10 cellular contexts compared by ENCODE assay signal in genomic region chr5:134245101-134245604, GRCh38. TPM values are rescaled to one million over a fixed set of nuclear protein-coding genes. Genes with fewer than 3 reads are reported as not detected.
DNase-seq lines count a peak whose midpoint lies in the region; ATAC-seq and TF ChIP-seq lines count a peak whose summit lies in the region.
"Had no signal": no experiment of that assay in that cellular context is flagged by ENCODE, and none has a peak within 500 bp of the region (broad histone marks: within the 10 kb centered on the region; RNA-seq: fewer than 3 reads in every experiment).

No MANE protein-coding gene starts in this region.

- H3K27ac ChIP-seq in Panc1 (ENCODE audit: low read length) (peak overlapping the region; percentile 40), epithelial cell of prostate (peak overlapping the region; percentile 97)

- BruUV-seq in Calu3 (replicated peaks; lab: Mats Ljungman, UMichigan) (no TSS peak), Panc1 (replicated peaks; lab: Mats Ljungman, UMichigan) (no TSS peak)

- H3K27me3 ChIP-seq in Panc1 (ENCODE audit: control insufficient read depth, insufficient read depth, low read length): no peaks in the 10 kb centered on the region

- H3K4me3 Mint-ChIP-seq in Calu3 (ENCODE audit: low read depth, unreplicated experiment) (peak overlapping the region; percentile 43), nephron progenitor cell (peak overlapping the region; percentile 12)
- H3K4me3 Mint-ChIP-seq: activated T-cell treated with anti-CD3 and anti-CD28 coated beads, Interleukin-2, amount 50 U/mL, for 24 hours had no signal

- DNase-seq in Calu3: peak; percentile 72
- DNase-seq in Panc1 (ENCODE audit: low read depth, low spot score): peak; percentile 87
- DNase-seq in epithelial cell of prostate (ENCODE audit: low read depth, low spot score): no peak
- peak; percentile 42 for DNase-seq in nephron progenitor cell
- DNase-seq in DMS114 treated with DMSO at 0.1 percent for 48 hours (lab: John Stamatoyannopoulos, UW; ENCODE audit: unreplicated experiment): no peak
- DNase-seq: activated T-cell treated with anti-CD3 and anti-CD28 coated beads, Interleukin-2, amount 50 U/mL, for 24 hours; stimulated activated CD4-positive, alpha-beta T cell treated with anti-CD3 and anti-CD28 coated beads, Interleukin-4, amount 100 ng/mL, for 24 hours had no signal

- CTCF ChIA-PET in Calu3 (lab: Charles Lee): interaction anchor here (0.5 to 2.5 kb wide), 12 partner anchors 9 to 394 kb away, joined by 3 to 18 read pairs (median 3); partner anchors contain the start of gene PPP2CA
- CTCF ChIA-PET in Panc1 (lab: Charles Lee): interaction anchor here (0.6 kb wide), 2 partner anchors 13 to 59 kb away, joined by 3 to 5 read pairs; no protein-coding TSS in a partner anchor

- H3K27ac Mint-ChIP-seq in Calu3 (ENCODE audit: unreplicated experiment) (peak overlapping the region; percentile 77), nephron progenitor cell (peak overlapping the region; percentile 39)
- H3K27ac Mint-ChIP-seq: activated T-cell treated with anti-CD3 and anti-CD28 coated beads, Interleukin-2, amount 50 U/mL, for 24 hours had no signal

- H3K36me3 ChIP-seq in Panc1 (ENCODE audit: control insufficient read depth, insufficient read depth, low read length): no peaks in the 10 kb centered on the region

- POLR2A ChIA-PET in Panc1 (lab: Charles Lee): interaction anchor here (0.6 to 2.5 kb wide), 3 partner anchors 19 to 391 kb away, joined by 3 to 17 read pairs (median 3); partner anchors contain the start of gene PPP2CA

- peaks cover 42% of the 10 kb centered on the region for H3K4me1 ChIP-seq in Panc1 (ENCODE audit: control insufficient read depth, insufficient read depth, low read length)

- intact Hi-C loops in Calu3 (cut with micrococcal nuclease; ENCODE audit: unreplicated experiment): loop anchor here (5.0 kb wide), 1 partner anchor 42 kb away; no protein-coding TSS in a partner anchor
- intact Hi-C loops in Panc1 (cut with micrococcal nuclease; ENCODE audit: unreplicated experiment): no loop called here

- no peaks in the 10 kb centered on the region for H3K9me3 ChIP-seq in Panc1 (ENCODE audit: control insufficient read depth, insufficient read depth, low read depth, low read length)

- peak; percentile 87 for ATAC-seq in Panc1
- ATAC-seq in GM19023 (IDR thresholded peaks at IDR 0.05; ENCODE audit: unreplicated experiment): no peak
- ATAC-seq in GM21619 (IDR thresholded peaks at IDR 0.05; ENCODE audit: unreplicated experiment): no peak
- ATAC-seq in HG03432 (IDR thresholded peaks at IDR 0.05; ENCODE audit: unreplicated experiment): no peak

- no peak for TF ChIP-seq CTCF in Calu3 (IDR thresholded peaks at IDR 0.05; ENCODE audit: unreplicated experiment)
- TF ChIP-seq CTCF in Panc1 (IDR thresholded peaks at IDR 0.05): no peak
- no peak for TF ChIP-seq CTCF in nephron progenitor cell (IDR thresholded peaks at IDR 0.05)

- in situ Hi-C loops in Panc1 (cut with HindIII; ENCODE audit: low pct_unique_long_range_greater_than_20kb, low sequenced_read_pairs): no loop called here

- peaks cover 4% of the 10 kb centered on the region for H3K36me3 Mint-ChIP-seq in Calu3 (ENCODE audit: insufficient read depth, unreplicated experiment)
- H3K36me3 Mint-ChIP-seq in nephron progenitor cell (ENCODE audit: low read depth): no peaks in the 10 kb centered on the region

- H3K4me3 ChIP-seq in Panc1 (ENCODE audit: low read depth in 2 of 2, low read length in 2 of 2): peak overlapping the region; percentile 11 to 41; a peak in 3 of 4 replicates

- H3K4me1 Mint-ChIP-seq in Calu3 (ENCODE audit: low read depth, unreplicated experiment) (peaks cover 54% of the 10 kb centered on the region), nephron progenitor cell (peaks cover 52% of the 10 kb centered on the region)

- H3K9me3 Mint-ChIP-seq in Calu3 (ENCODE audit: low read depth, unreplicated experiment) (no peaks in the 10 kb centered on the region), nephron progenitor cell (no peaks in the 10 kb centered on the region)
- H3K9me3 Mint-ChIP-seq: activated T-cell treated with anti-CD3 and anti-CD28 coated beads, Interleukin-2, amount 50 U/mL, for 24 hours had no signal

- H3K27me3 Mint-ChIP-seq in Calu3 (ENCODE audit: unreplicated experiment): no peaks in the 10 kb centered on the region
- H3K27me3 Mint-ChIP-seq in nephron progenitor cell (ENCODE audit: low read depth, poor library complexity): peaks cover 3% of the 10 kb centered on the region

RNA-seq across cellular contexts. Expression of gene PPP2CA, which starts 19.3 kb away (rescaled TPM):
- total RNA-seq in Calu3 (2022) (242 and 260 TPM in 2 replicates), Panc1 (2021; ENCODE audit: unreplicated experiment) (184 TPM)
- polyA plus RNA-seq in Panc1 (2012; ENCODE audit: insufficient read length): 179 TPM

Comparison
In these comparisons a context has a peak if more than half of its experiments do, and no peak if none do; other contexts are left out.
1. DNase-seq: peak in Calu3 (single experiment), Panc1 (single experiment) and nephron progenitor cell (single experiment); none in epithelial cell of prostate (single experiment) and DMS114 treated with DMSO at 0.1 percent for 48 hours (single experiment).